Comparison of ENCODE assay signal across 8 cellular contexts in genomic region chr19:2055871-2056809, GRCh38. TPM values are rescaled to one million over a fixed set of nuclear protein-coding genes. Genes with fewer than 3 reads are reported as not detected.
DNase-seq lines count a peak whose midpoint lies in the region; ATAC-seq and FAIRE-seq lines count a peak whose summit lies in the region.

No MANE protein-coding gene starts in this region.

- H3K4me3 Mint-ChIP-seq in CD4-positive, CD25-positive, alpha-beta regulatory T cell, result peak overlapping the region in 2 of 4 donors; percentile 66 to 69
- H3K4me3 Mint-ChIP-seq in activated CD4-positive, alpha-beta memory T cell treated with anti-CD3 and anti-CD28 coated beads for 36 hours, result peak overlapping the region; percentile 74

- no peaks in the 10 kb centered on the region for H3K9me3 Mint-ChIP-seq in CD4-positive, CD25-positive, alpha-beta regulatory T cell
- no peaks in the 10 kb centered on the region for H3K9me3 Mint-ChIP-seq in activated CD4-positive, alpha-beta memory T cell treated with anti-CD3 and anti-CD28 coated beads for 36 hours

- CTCF ChIA-PET in activated CD4-positive, alpha-beta memory T cell treated with anti-CD3 and anti-CD28 coated beads for 36 hours (lab: Charles Lee), result interaction anchor here (1.4 kb wide), 1 partner anchor 13 kb away, joined by 6 read pairs; no protein-coding TSS in a partner anchor

- no peaks in the 10 kb centered on the region for H3K27me3 ChIP-seq in CD4-positive, CD25-positive, alpha-beta regulatory T cell (ENCODE audit: control insufficient read depth, insufficient read depth, low read length)
- H3K27me3 ChIP-seq in HUES48 (ENCODE audit: control insufficient read depth, insufficient read depth, low read length) (no peaks in the 10 kb centered on the region), skeletal muscle satellite cell (ENCODE audit: control insufficient read depth, insufficient read depth, low read length) (no peaks in the 10 kb centered on the region)

- H3K4me1 ChIP-seq in CD4-positive, CD25-positive, alpha-beta regulatory T cell (ENCODE audit: control insufficient read depth, insufficient read depth, low read length, poor library complexity, severe bottlenecking), result peaks cover 73% of the 10 kb centered on the region
- H3K4me1 ChIP-seq in HUES48 (ENCODE audit: control insufficient read depth, insufficient read depth, low read length) (peaks cover 8% of the 10 kb centered on the region; the same call in 1 of the 2 replicates), skeletal muscle satellite cell (ENCODE audit: control insufficient read depth, insufficient read depth, low read length) (peaks cover 47% of the 10 kb centered on the region)

- H3K9ac ChIP-seq in HUES48 (ENCODE audit: low read depth, low read length), result no peak overlapping the region
- peak overlapping the region; percentile 75 for H3K9ac ChIP-seq in skeletal muscle satellite cell (ENCODE audit: low read depth, low read length)

- no peak for ATAC-seq in CD4-positive, CD25-positive, alpha-beta regulatory T cell (ENCODE audit: low read depth in 2 of 2)
- ATAC-seq in GM19395 (IDR thresholded peaks at IDR 0.05; ENCODE audit: unreplicated experiment), result no peak
- ATAC-seq in activated CD4-positive, CD25-positive, alpha-beta regulatory T cell treated with anti-CD3 and anti-CD28 coated beads, Interleukin-2, amount 50 U/mL, for 24 hours, result no peak

- H3K4me3 ChIP-seq in CD4-positive, CD25-positive, alpha-beta regulatory T cell (ENCODE audit: low read depth, low read length), result peak overlapping the region; percentile 51
- H3K4me3 ChIP-seq in HUES48 (ENCODE audit: low read depth, low read length), result no peak overlapping the region
- H3K4me3 ChIP-seq in skeletal muscle satellite cell (ENCODE audit: low read length), result peak overlapping the region; percentile 43

- FAIRE-seq in frontal cortex (lab: Jason Lieb, UNC), result no peak

- H3K36me3 Mint-ChIP-seq in CD4-positive, CD25-positive, alpha-beta regulatory T cell, result no peaks in the 10 kb centered on the region
- peaks cover 2% of the 10 kb centered on the region for H3K36me3 Mint-ChIP-seq in activated CD4-positive, alpha-beta memory T cell treated with anti-CD3 and anti-CD28 coated beads for 36 hours

- no peaks in the 10 kb centered on the region for H3K9me3 ChIP-seq in CD4-positive, CD25-positive, alpha-beta regulatory T cell (ENCODE audit: control insufficient read depth in 2 of 2, low read length in 2 of 2)
- no peaks in the 10 kb centered on the region for H3K9me3 ChIP-seq in HUES48 (ENCODE audit: control insufficient read depth, insufficient read depth, low read length)
- H3K9me3 ChIP-seq in skeletal muscle satellite cell (replicated peaks; ENCODE audit: low read length), result no peaks in the 10 kb centered on the region

- POLR2A ChIA-PET in activated CD4-positive, alpha-beta memory T cell treated with anti-CD3 and anti-CD28 coated beads for 36 hours (lab: Charles Lee), result no interaction called here

- H3K36me3 ChIP-seq in CD4-positive, CD25-positive, alpha-beta regulatory T cell (ENCODE audit: control insufficient read depth, insufficient read depth, low read length), result no peaks in the 10 kb centered on the region
- H3K36me3 ChIP-seq in HUES48 (ENCODE audit: control insufficient read depth, insufficient read depth, low read length) (no peaks in the 10 kb centered on the region), skeletal muscle satellite cell (ENCODE audit: insufficient read depth, low read length) (no peaks in the 10 kb centered on the region)

- peak overlapping the region; percentile 80 for H3K27ac ChIP-seq in CD4-positive, CD25-positive, alpha-beta regulatory T cell (ENCODE audit: insufficient read depth, low read length, poor library complexity, severe bottlenecking)
- peak overlapping the region; percentile 27 for H3K27ac ChIP-seq in HUES48 (ENCODE audit: low read depth, low read length)

- H3K27ac Mint-ChIP-seq in CD4-positive, CD25-positive, alpha-beta regulatory T cell, result peak overlapping the region; percentile 63 to 94 (median 88)
- H3K27ac Mint-ChIP-seq in activated CD4-positive, alpha-beta memory T cell treated with anti-CD3 and anti-CD28 coated beads for 36 hours, result peak overlapping the region; percentile 96

- DNase-seq in CD4-positive, CD25-positive, alpha-beta regulatory T cell, result peak in 1 of 3 donors; percentile 77
- DNase-seq in activated CD4-positive, alpha-beta memory T cell treated with anti-CD3 and anti-CD28 coated beads for 36 hours, result peak; percentile 62
- DNase-seq in glomerular visceral epithelial cell (ENCODE audit: extremely low spot score), result peak; percentile 59
- no peak for DNase-seq in frontal cortex (ENCODE audit: low spot score in 2 of 2)

- H3K27me3 Mint-ChIP-seq in CD4-positive, CD25-positive, alpha-beta regulatory T cell, result peaks cover 4% of the 10 kb centered on the region
- H3K27me3 Mint-ChIP-seq in activated CD4-positive, alpha-beta memory T cell treated with anti-CD3 and anti-CD28 coated beads for 36 hours, result no peaks in the 10 kb centered on the region

- peak overlapping the region; percentile 64 for H3K4me2 ChIP-seq in skeletal muscle satellite cell (ENCODE audit: low read length)

- peaks cover 0 to 73% (median 12%) of the 10 kb centered on the region in 4 donors for H3K4me1 Mint-ChIP-seq in CD4-positive, CD25-positive, alpha-beta regulatory T cell
- H3K4me1 Mint-ChIP-seq in activated CD4-positive, alpha-beta memory T cell treated with anti-CD3 and anti-CD28 coated beads for 36 hours (ENCODE audit: low read depth), result peaks cover 44% of the 10 kb centered on the region

- intact Hi-C loops in activated CD4-positive, alpha-beta memory T cell treated with anti-CD3 and anti-CD28 coated beads for 36 hours (cut with micrococcal nuclease), result no loop called here

RNA-seq across cellular contexts. Expression of gene MKNK2, which starts 5.1 kb away (rescaled TPM):
- 340 TPM for total RNA-seq in CD4-positive, CD25-positive, alpha-beta regulatory T cell
- 10 to 100 TPM; 28.7 to 38.2 (median 32.0) TPM for polyA plus RNA-seq in CD4-positive, CD25-positive, alpha-beta regulatory T cell
- 100 to 1,000 TPM; 143 to 157 TPM for total RNA-seq in activated CD4-positive, alpha-beta memory T cell treated with anti-CD3 and anti-CD28 coated beads for 36 hours
- 58.8 and 84.7 TPM in 2 replicates for total RNA-seq in skeletal muscle satellite cell (2012; rRNA removed)
- total RNA-seq in frontal cortex, result 18.3 TPM

RNA-seq across cellular contexts. Expression of gene MOB3A, which starts 40.0 kb away (rescaled TPM):
- total RNA-seq in CD4-positive, CD25-positive, alpha-beta regulatory T cell, result 131 TPM
- 10 to 100 TPM; 73.6 to 91.1 (median 88.0) TPM for polyA plus RNA-seq in CD4-positive, CD25-positive, alpha-beta regulatory T cell
- total RNA-seq in activated CD4-positive, alpha-beta memory T cell treated with anti-CD3 and anti-CD28 coated beads for 36 hours, result 100 to 1,000 TPM; 117 to 122 TPM
- total RNA-seq in skeletal muscle satellite cell (2012; rRNA removed), result 56.0 and 59.8 TPM in 2 replicates
- total RNA-seq in frontal cortex, result 9.4 TPM

RNA-seq across cellular contexts. Expression of gene IZUMO4, which starts 40.6 kb away (rescaled TPM):
- 16.5 TPM for total RNA-seq in CD4-positive, CD25-positive, alpha-beta regulatory T cell
- polyA plus RNA-seq in CD4-positive, CD25-positive, alpha-beta regulatory T cell, result under 1 TPM; 0.47 to 0.82 (median 0.70) TPM
- total RNA-seq in activated CD4-positive, alpha-beta memory T cell treated with anti-CD3 and anti-CD28 coated beads for 36 hours, result 10 to 100 TPM; 14.2 to 16.4 TPM
- 2.3 and 3.3 TPM in 2 replicates for total RNA-seq in skeletal muscle satellite cell (2012; rRNA removed)
- 2.9 TPM for total RNA-seq in frontal cortex

RNA-seq across cellular contexts. Expression of gene BTBD2, which starts 40.6 kb away (rescaled TPM):
- total RNA-seq in CD4-positive, CD25-positive, alpha-beta regulatory T cell, result 58.6 TPM
- 1 to 10 TPM; 3.2 to 5.4 (median 4.7) TPM for polyA plus RNA-seq in CD4-positive, CD25-positive, alpha-beta regulatory T cell
- total RNA-seq in activated CD4-positive, alpha-beta memory T cell treated with anti-CD3 and anti-CD28 coated beads for 36 hours, result 10 to 100 TPM; 37.3 to 42.9 TPM
- total RNA-seq in skeletal muscle satellite cell (2012; rRNA removed), result 58.6 and 59.8 TPM in 2 replicates
- 41.2 TPM for total RNA-seq in frontal cortex

Comparison
In these comparisons a context has a peak if more than half of its experiments do, and no peak if none do; other contexts are left out.
1. DNase-seq: peak in activated CD4-positive, alpha-beta memory T cell treated with anti-CD3 and anti-CD28 coated beads for 36 hours (single experiment) and glomerular visceral epithelial cell (single experiment); none in frontal cortex (0 of 2).
2. RNA of gene MOB3A, which starts 40.0 kb away (total RNA-seq): 131 TPM in CD4-positive, CD25-positive, alpha-beta regulatory T cell (single experiment) and 117 to 122 TPM in activated CD4-positive, alpha-beta memory T cell treated with anti-CD3 and anti-CD28 coated beads for 36 hours; 9.4 TPM in frontal cortex (single experiment); every median in the first group is over 10 times any median in the second.